Comparison of ENCODE assay signal across 8 cellular contexts in genomic region chrX:48891402-48892288, GRCh38. TPM values are rescaled to one million over a fixed set of nuclear protein-coding genes. Genes with fewer than 3 reads are reported as not detected.
DNase-seq lines count a peak whose midpoint lies in the region; ATAC-seq and TF ChIP-seq lines count a peak whose summit lies in the region.

No MANE protein-coding gene starts in this region.

- no peak for TF ChIP-seq RAD21 in HCT116 (IDR thresholded peaks at IDR 0.05; ENCODE audit: low read depth)

- intact Hi-C loops in HCT116 (cut with micrococcal nuclease) (loop anchor here (10.0 kb wide), 1 partner anchor 87 kb away; the partner anchor contains the start of gene HDAC6), heart left ventricle (cut with DNase I) (loop anchor here in 6 of 10 donors (5.0 to 10.0 kb wide), 4 partner anchors 87 to 197 kb away; partner anchors contain the start of genes HDAC6 (in 5 of the 6) and SUV39H1 (in 1 of the 6)), posterior cingulate gyrus (cut with DNase I) (no loop called here)

- H3K4me3 ChIP-seq in HCT116 (replicated peaks in 1 of 2; ENCODE audit: low read depth in 1 of 2, low read length in 2 of 2) (peak overlapping the region; percentile 38 to 48), heart left ventricle (peak overlapping the region; percentile 17 to 82 (median 65)), upper lobe of left lung (peak overlapping the region; percentile 32 to 85 (median 68))

- H4K20me1 ChIP-seq in HCT116 (ENCODE audit: insufficient read depth), result no peaks in the 10 kb centered on the region

- H2AFZ ChIP-seq in HCT116 (ENCODE audit: low read depth, low read length, poor library complexity, severe bottlenecking), result no peak overlapping the region

- TF ChIP-seq EP300 in upper lobe of left lung (IDR thresholded peaks at IDR 0.05), result no peak

- TF ChIP-seq POLR2A in HCT116 (IDR thresholded peaks at IDR 0.05; ENCODE audit: borderline replicate concordance, extremely low read depth, insufficient read depth, insufficient read length) (no peak), heart left ventricle (IDR thresholded peaks at IDR 0.05) (peak in 1 of 2 donors; percentile 40), upper lobe of left lung (IDR thresholded peaks at IDR 0.05) (peak in 1 of 4 donors; percentile 60)

- H3K36me3 ChIP-seq in HCT116 (ENCODE audit: control insufficient read depth in 1 of 2, insufficient read depth in 2 of 2, low read length in 2 of 2), result peaks cover 0 to 7% of the 10 kb centered on the region in 2 experiments; a peak in 1 of 4 replicates
- H3K36me3 ChIP-seq in heart left ventricle, result peaks cover 0 to 18% (median 4%) of the 10 kb centered on the region in 9 donors
- H3K36me3 ChIP-seq in upper lobe of left lung, result peaks cover 0 to 14% (median 3%) of the 10 kb centered on the region in 4 donors

- no peaks in the 10 kb centered on the region for H3K36me3 Mint-ChIP-seq in activated naive CD8-positive, alpha-beta T cell

- no peaks in the 10 kb centered on the region for H3K9me2 ChIP-seq in HCT116 (ENCODE audit: insufficient read depth)

- H3K9ac ChIP-seq in HCT116 (ENCODE audit: low read length), result peak overlapping the region; percentile 55

- H3K4me1 ChIP-seq in HCT116 (ENCODE audit: control insufficient read depth in 1 of 2, insufficient read depth in 2 of 2, low read length in 2 of 2) (peaks cover 3 to 17% of the 10 kb centered on the region in 2 experiments; a peak in 3 of 4 replicates), heart left ventricle (peaks cover 0 to 12% (median 5%) of the 10 kb centered on the region in 12 donors), upper lobe of left lung (peaks cover 8 to 15% (median 11%) of the 10 kb centered on the region in 4 donors)

- no TSS peak for BruUV-seq in HCT116 (replicated peaks; lab: Mats Ljungman, UMichigan)

- DNase-seq in GF-D8 (lab: John Stamatoyannopoulos, UW) (peak; percentile 39), HCT116 (ENCODE audit: low read depth, low spot score) (peak; percentile 60), NAMALWA (ENCODE audit: low spot score) (peak; percentile 72), heart left ventricle (peak; percentile 81 to 91 (median 87)), posterior cingulate gyrus (peak; percentile 57 to 96 (median 76)), upper lobe of left lung (peak; percentile 89 to 95)

- RAD21 ChIA-PET in HCT116 (lab: Charles Lee; ENCODE audit: low non-redundant PET in 1 of 2, low total read pairs in 2 of 2, uncharacterized antibody in 2 of 2, unreplicated experiment in 2 of 2), result interaction anchor here in 1 of 2 experiments (1.0 kb wide), 1 partner anchor 243 kb away, joined by 3 read pairs; no protein-coding TSS in a partner anchor

- H3K4me1 Mint-ChIP-seq in activated naive CD8-positive, alpha-beta T cell (ENCODE audit: low read depth), result peaks cover 25% of the 10 kb centered on the region

- H3K4me3 Mint-ChIP-seq in activated naive CD8-positive, alpha-beta T cell, result peak overlapping the region; percentile 78

- peak in 2 of 3 experiments; percentile 33 to 50; a peak in 3 of 6 replicates for TF ChIP-seq CTCF in HCT116 (IDR thresholded peaks at IDR 0.05 in 2 of 3, conservative IDR thresholded peaks at IDR 0.05 in 1 of 3; ENCODE audit: borderline replicate concordance in 1 of 3, insufficient read depth in 1 of 3, low read depth in 2 of 3, low read length in 2 of 3)
- peak; percentile 26 to 70 (median 49) for TF ChIP-seq CTCF in heart left ventricle (IDR thresholded peaks at IDR 0.05)
- peak; percentile 23 to 76 (median 60) for TF ChIP-seq CTCF in upper lobe of left lung (IDR thresholded peaks at IDR 0.05)

- no peaks in the 10 kb centered on the region for H3K9me3 Mint-ChIP-seq in activated naive CD8-positive, alpha-beta T cell (ENCODE audit: low read depth)

- peaks cover 17% of the 10 kb centered on the region for H3K79me2 ChIP-seq in HCT116 (ENCODE audit: insufficient read depth, low read length)

- no peaks in the 10 kb centered on the region for H3K27me3 Mint-ChIP-seq in activated naive CD8-positive, alpha-beta T cell

- no peaks in the 10 kb centered on the region for H3K27me3 ChIP-seq in HCT116 (ENCODE audit: insufficient read depth, low read length)
- H3K27me3 ChIP-seq in heart left ventricle, result no peaks in the 10 kb centered on the region
- no peaks in the 10 kb centered on the region for H3K27me3 ChIP-seq in upper lobe of left lung

- H3K9me3 ChIP-seq in HCT116 (ENCODE audit: control insufficient read depth in 1 of 2, insufficient read depth in 1 of 2, low read depth in 1 of 2, low read length in 2 of 2), result no peaks in the 10 kb centered on the region
- H3K9me3 ChIP-seq in heart left ventricle, result no peaks in the 10 kb centered on the region
- no peaks in the 10 kb centered on the region for H3K9me3 ChIP-seq in upper lobe of left lung

- CTCF ChIA-PET in HCT116 (lab: Charles Lee), result interaction anchor here (1.0 kb wide), 2 partner anchors 25 to 152 kb away, joined by 3 read pairs; no protein-coding TSS in a partner anchor

- POLR2A ChIA-PET in HCT116 (lab: Charles Lee), result interaction anchor here (1.8 kb wide), 1 partner anchor 20 kb away, joined by 5 read pairs; the partner anchor contains the start of gene SLC35A2

- peak; percentile 96 for ATAC-seq in HCT116
- peak; percentile 95 for ATAC-seq in SK-N-SH treated with all-trans-retinoic acid at 6 μM for 48 hours
- ATAC-seq in heart left ventricle, result peak; percentile 90 to 97 (median 94)
- ATAC-seq in upper lobe of left lung (ENCODE audit: low FRiP score in 2 of 2), result peak; percentile 94 to 97

- peak overlapping the region; percentile 81 for H3K4me2 ChIP-seq in HCT116 (ENCODE audit: low read length)

- WGBS in heart left ventricle, 4 donors, result 2 to 52% (median 22%) methylated on average over 53 to 68 of the region's 68 CpGs
- whole genome bisulfite sequencing in upper lobe of left lung, 2 donors, result 40% methylated on average over 56 of the region's 68 CpGs; no CpG with 5 or more reads in 1 of the 2 donors

- H3K27ac ChIP-seq in HCT116 (ENCODE audit: low read depth, low read length) (no peak overlapping the region; the same call in 1 of the 2 replicates), heart left ventricle (peak overlapping the region in 11 of 12 donors; percentile 19 to 83 (median 53)), upper lobe of left lung (peak overlapping the region; percentile 30 to 84 (median 73))

- peak overlapping the region; percentile 28 for H3K27ac Mint-ChIP-seq in activated naive CD8-positive, alpha-beta T cell

TF ChIP-seq in HCT116, 20 proteins besides CTCF, POLR2A, EP300 and RAD21:
- TF ChIP-seq ZNF274 (IDR thresholded peaks at IDR 0.05; ENCODE audit: low read depth, low read length) (no peak), POLR2AphosphoS5 (IDR thresholded peaks at IDR 0.05; ENCODE audit: low read depth, low read length) (peak; percentile 46; the same call in 1 of the 2 replicates), ZFX (IDR thresholded peaks at IDR 0.05) (peak; percentile 36; the same call in 1 of the 2 replicates)

TF ChIP-seq in SK-N-SH treated with all-trans-retinoic acid at 6 μM for 48 hours, 23 proteins besides CTCF, POLR2A, EP300 and RAD21:
- no peak for TF ChIP-seq TSHZ2 (CRISPR knock-in tag; IDR thresholded peaks at IDR 0.05)
- no peak for TF ChIP-seq SNAI2 (CRISPR knock-in tag; IDR thresholded peaks at IDR 0.05)
- TF ChIP-seq BACH2 (CRISPR knock-in tag; IDR thresholded peaks at IDR 0.05; ENCODE audit: borderline replicate concordance), result no peak
- TF ChIP-seq RARB (CRISPR knock-in tag; IDR thresholded peaks at IDR 0.05), result no peak
TF ChIP-seq in SK-N-SH treated with all-trans-retinoic acid at 6 μM for 48 hours: peak in this region for 0.

RNA-seq across cellular contexts. Expression of gene TIMM17B, which starts 5.9 kb away (rescaled TPM):
- 41.7 TPM for total RNA-seq in HCT116 (2021; ENCODE audit: unreplicated experiment)
- 38.6 and 44.5 TPM in 2 replicates for polyA plus RNA-seq in HCT116 (2012)
- 10 to 100 TPM; 57.1 to 86.9 (median 71.0) TPM for total RNA-seq in heart left ventricle
- 10 to 100 TPM; 74.0 to 91.0 TPM for polyA plus RNA-seq in heart left ventricle
- total RNA-seq in upper lobe of left lung, result 10 to 100 TPM; 29.6 to 49.6 (median 42.6) TPM

RNA-seq across cellular contexts. Expression of gene PQBP1, which starts 6.1 kb away (rescaled TPM):
- 67.1 TPM for total RNA-seq in HCT116 (2021; ENCODE audit: unreplicated experiment)
- 87.3 and 112 TPM in 2 replicates for polyA plus RNA-seq in HCT116 (2012)
- total RNA-seq in heart left ventricle, result 10 to 100 TPM; 45.3 to 67.0 (median 52.9) TPM
- 10 to 100 TPM; 88.0 to 99.0 TPM for polyA plus RNA-seq in heart left ventricle
- 10 to 100 TPM; 49.1 to 76.9 (median 65.2) TPM for total RNA-seq in upper lobe of left lung

RNA-seq across cellular contexts. Expression of gene SLC35A2, which starts 19.8 kb away (rescaled TPM):
- total RNA-seq in HCT116 (2021; ENCODE audit: unreplicated experiment), result 35.0 TPM
- polyA plus RNA-seq in HCT116 (2012), result 29.2 and 34.0 TPM in 2 replicates
- 10 to 100 TPM; 10.5 to 23.3 (median 14.4) TPM for total RNA-seq in heart left ventricle
- 10 to 100 TPM in 1 of 2 donors, 1 to 10 TPM in 1; 6.1 to 28.5 TPM for polyA plus RNA-seq in heart left ventricle
- total RNA-seq in upper lobe of left lung, result 10 to 100 TPM in 5 of 6 donors, 1 to 10 TPM in 1; 5.2 to 32.0 (median 23.3) TPM

RNA-seq across cellular contexts. Expression of gene PIM2, which starts 27.2 kb away (rescaled TPM):
- total RNA-seq in HCT116 (2021; ENCODE audit: unreplicated experiment), result 15.6 TPM
- polyA plus RNA-seq in HCT116 (2012), result 11.0 and 12.4 TPM in 2 replicates
- total RNA-seq in heart left ventricle, result 10 to 100 TPM in 2 of 9 donors, 1 to 10 TPM in 7; 2.3 to 13.3 (median 3.5) TPM
- polyA plus RNA-seq in heart left ventricle, result 1 to 10 TPM; 2.0 to 5.4 TPM
- total RNA-seq in upper lobe of left lung, result 10 to 100 TPM; 16.3 to 36.1 (median 26.2) TPM

RNA-seq across cellular contexts. Expression of gene PCSK1N, which starts 56.2 kb away (rescaled TPM):
- total RNA-seq in HCT116 (2021; ENCODE audit: unreplicated experiment) (0.22 TPM), heart left ventricle (1 to 10 TPM in 2 of 9 donors, under 1 TPM in 1, not detected in 6; 0.67 to 3.9 (median 1.1) TPM), upper lobe of left lung (1 to 10 TPM; 1.0 to 7.5 (median 2.3) TPM)
- polyA plus RNA-seq in HCT116 (2012), result 0.21 and 0.42 TPM in 2 replicates
- not detected for polyA plus RNA-seq in heart left ventricle

Comparison
In these comparisons a context has a peak if more than half of its experiments do, and no peak if none do; other contexts are left out.
1. DNase-seq: peak in every context shown above with its lines; median percentile 92 in upper lobe of left lung; 87 in heart left ventricle; 76 in posterior cingulate gyrus; 72 in NAMALWA; 60 in HCT116; 39 in GF-D8.